Comparison of ENCODE assay signal across 17 cellular contexts in genomic region chr5:8848997-8849585, GRCh38.
DNase-seq lines count a peak whose midpoint lies in the region; ATAC-seq and TF ChIP-seq lines count a peak whose summit lies in the region.
"Had no signal": no experiment of that assay in that cellular context is flagged by ENCODE, and none has a peak within 500 bp of the region (broad histone marks: within the 10 kb centered on the region; RNA-seq: fewer than 3 reads in every experiment).

No MANE protein-coding gene starts in this region.

- no peaks in the 10 kb centered on the region for H3K9me3 Mint-ChIP-seq in MCF 10A (ENCODE audit: unreplicated experiment)
- peaks cover 7 to 23% of the 10 kb centered on the region in 2 donors for H3K9me3 Mint-ChIP-seq in stimulated activated naive CD8-positive, alpha-beta T cell treated with anti-CD3 and anti-CD28 coated beads, Interleukin-15, amount 100 ng/mL, for 72 hours
- H3K9me3 Mint-ChIP-seq: nephron progenitor cell had no signal

- no TSS peak for BruUV-seq in MCF 10A (replicated peaks; lab: Mats Ljungman, UMichigan)

- DNase-seq in MCF 10A (ENCODE audit: unreplicated experiment) (peak; percentile 73), breast epithelium (ENCODE audit: low spot score in 2 of 2) (no peak), amniotic epithelial cell (ENCODE audit: low read depth) (peak; percentile 13), fibroblast of the aortic adventitia (ENCODE audit: low read depth) (peak; percentile 90), D341Med (ENCODE audit: low spot score) (no peak), RWPE1 (ENCODE audit: low spot score) (no peak)
- no peak for DNase-seq in stimulated activated naive CD8-positive, alpha-beta T cell treated with anti-CD3 and anti-CD28 coated beads, Interleukin-15, amount 100 ng/mL, for 72 hours
- DNase-seq: caudate nucleus, DMS 273 treated with DMSO at 0.1 percent for 48 hours, gastrocnemius medialis, left colon, NCI-H187 treated with DMSO at 0.1 percent for 48 hours, nephron progenitor cell, spleen had no signal

- no peaks in the 10 kb centered on the region for H3K4me1 ChIP-seq in breast epithelium
- H3K4me1 ChIP-seq: gastrocnemius medialis, spleen, tibial nerve had no signal

- no peak overlapping the region for H3K27ac Mint-ChIP-seq in MCF 10A (ENCODE audit: low read depth, unreplicated experiment)
- H3K27ac Mint-ChIP-seq in stimulated activated naive CD8-positive, alpha-beta T cell treated with anti-CD3 and anti-CD28 coated beads, Interleukin-15, amount 100 ng/mL, for 72 hours = no peak overlapping the region
- H3K27ac Mint-ChIP-seq: IgD-negative memory B cell, nephron progenitor cell had no signal

- no peaks in the 10 kb centered on the region for H3K27me3 Mint-ChIP-seq in MCF 10A (ENCODE audit: insufficient read depth, unreplicated experiment)
- no peaks in the 10 kb centered on the region for H3K27me3 Mint-ChIP-seq in stimulated activated naive CD8-positive, alpha-beta T cell treated with anti-CD3 and anti-CD28 coated beads, Interleukin-15, amount 100 ng/mL, for 72 hours
- H3K27me3 Mint-ChIP-seq: IgD-negative memory B cell had no signal

- ATAC-seq in HG02840 (IDR thresholded peaks at IDR 0.05; ENCODE audit: low FRiP score, unreplicated experiment) = no peak
- no peak for ATAC-seq in stimulated activated naive CD8-positive, alpha-beta T cell treated with anti-CD3 and anti-CD28 coated beads, Interleukin-15, amount 100 ng/mL, for 72 hours
- ATAC-seq: gastrocnemius medialis, left colon had no signal

- H3K9me3 ChIP-seq in breast epithelium = no peaks in the 10 kb centered on the region
- H3K9me3 ChIP-seq: gastrocnemius medialis, tibial nerve had no signal

- no peaks in the 10 kb centered on the region for H3K27me3 ChIP-seq in breast epithelium
- H3K27me3 ChIP-seq: gastrocnemius medialis, spleen, tibial nerve had no signal

- no peaks in the 10 kb centered on the region for H3K36me3 Mint-ChIP-seq in MCF 10A (ENCODE audit: insufficient read depth, unreplicated experiment)
- H3K36me3 Mint-ChIP-seq: IgD-negative memory B cell had no signal

- TF ChIP-seq POLR2A in breast epithelium (IDR thresholded peaks at IDR 0.05) = no peak

- CTCF ChIA-PET in MCF 10A (lab: Yijun Ruan, JAX) (interaction anchor here (0.7 kb wide), 1 partner anchor 17 kb away, joined by 5 read pairs; no protein-coding TSS in a partner anchor), RWPE1 (lab: Yijun Ruan, JAX) (no interaction called here)

- H3K36me3 ChIP-seq in breast epithelium = no peaks in the 10 kb centered on the region
- H3K36me3 ChIP-seq: gastrocnemius medialis, spleen, tibial nerve had no signal

- TF ChIP-seq CTCF in MCF 10A (IDR thresholded peaks at IDR 0.05; ENCODE audit: unreplicated experiment) = no peak
- TF ChIP-seq CTCF in breast epithelium (IDR thresholded peaks at IDR 0.05) = no peak
- no peak for TF ChIP-seq CTCF in fibroblast of the aortic adventitia (IDR thresholded peaks at IDR 0.05; ENCODE audit: insufficient read depth, low read length)
- no peak for TF ChIP-seq CTCF in RWPE1 (conservative IDR thresholded peaks at IDR 0.05; ENCODE audit: low read depth)

- H3K27ac ChIP-seq in breast epithelium = no peak overlapping the region
- H3K27ac ChIP-seq in RWPE1 = no peak overlapping the region
- H3K27ac ChIP-seq: gastrocnemius medialis, spleen, tibial nerve had no signal

- intact Hi-C loops in MCF 10A (cut with micrococcal nuclease) (loop anchor here (5.0 kb wide), 1 partner anchor 58 kb away; no protein-coding TSS in a partner anchor), breast epithelium (cut with DNase I; ENCODE audit: low total_unique reads) (no loop called here)

- H3K4me3 ChIP-seq in breast epithelium (no peak overlapping the region), fibroblast of the aortic adventitia (ENCODE audit: low read depth, low read length) (no peak overlapping the region)
- H3K4me3 ChIP-seq: gastrocnemius medialis, spleen, tibial nerve had no signal

- H3K4me3 Mint-ChIP-seq in MCF 10A (ENCODE audit: unreplicated experiment) = no peak overlapping the region
- no peak overlapping the region for H3K4me3 Mint-ChIP-seq in stimulated activated naive CD8-positive, alpha-beta T cell treated with anti-CD3 and anti-CD28 coated beads, Interleukin-15, amount 100 ng/mL, for 72 hours
- H3K4me3 Mint-ChIP-seq: IgD-negative memory B cell, nephron progenitor cell had no signal

- POLR2A ChIA-PET in MCF 10A (lab: Yijun Ruan, JAX) (no interaction called here), RWPE1 (lab: Yijun Ruan, JAX; ENCODE audit: low non-redundant PET) (no interaction called here)

- peaks cover 2% of the 10 kb centered on the region for H3K4me1 Mint-ChIP-seq in MCF 10A (ENCODE audit: insufficient read depth, unreplicated experiment)
- H3K4me1 Mint-ChIP-seq in stimulated activated naive CD8-positive, alpha-beta T cell treated with anti-CD3 and anti-CD28 coated beads, Interleukin-15, amount 100 ng/mL, for 72 hours = no peaks in the 10 kb centered on the region
- H3K4me1 Mint-ChIP-seq: IgD-negative memory B cell, nephron progenitor cell had no signal

Comparison
In these comparisons a context has a peak if more than half of its experiments do, and no peak if none do; other contexts are left out.
1. DNase-seq: peak in MCF 10A (single experiment), amniotic epithelial cell (single experiment) and fibroblast of the aortic adventitia (single experiment); none in breast epithelium (0 of 2), D341Med (single experiment), stimulated activated naive CD8-positive, alpha-beta T cell treated with anti-CD3 and anti-CD28 coated beads, Interleukin-15, amount 100 ng/mL, for 72 hours (0 of 2) and RWPE1 (single experiment).